Comparison of ENCODE assay signal across 30 cellular contexts in genomic region chr12:69129014-69129413, GRCh38.
"Had no signal": no experiment of that assay in that cellular context is flagged by ENCODE, and none has a peak within 500 bp of the region (broad histone marks: within the 10 kb centered on the region; RNA-seq: fewer than 3 reads in every experiment).

No MANE protein-coding gene starts in this region.

- H3K9me3 ChIP-seq: body of pancreas, pancreas, prostate gland, thyroid gland, upper lobe of left lung, vagina had no signal

- H3K27ac ChIP-seq: body of pancreas, cardiac muscle cell, coronary artery, dorsolateral prefrontal cortex, heart right ventricle, pancreas, prostate gland, sigmoid colon, thyroid gland, vagina had no signal

- H3K4me3 ChIP-seq: body of pancreas, cardiac muscle cell, coronary artery, dorsolateral prefrontal cortex, heart right ventricle, pancreas, prostate gland, sigmoid colon, thyroid gland, upper lobe of left lung, vagina had no signal

- FAIRE-seq: islet of Langerhans, pancreas, small intestine had no signal

- ATAC-seq: activated CD8-positive, alpha-beta T cell treated with anti-CD3 and anti-CD28 coated beads for 36 hours; body of pancreas; heart right ventricle; left ventricle myocardium superior; naive thymus-derived CD4-positive, alpha-beta T cell; pancreas; stimulated activated effector memory CD8-positive, alpha-beta T cell treated with anti-CD3 and anti-CD28 coated beads, Interleukin-12 subunit alpha, Interleukin-12 subunit beta, amount 100 ng/mL, for 72 hours; WTC11 had no signal

- H3K36me3 ChIP-seq: cardiac muscle cell, heart right ventricle, pancreas, prostate gland, sigmoid colon, thyroid gland, upper lobe of left lung, vagina had no signal

- H3K4me1 ChIP-seq: prostate gland, sigmoid colon, vagina had no signal

- H3K27me3 ChIP-seq: body of pancreas, cardiac muscle cell, pancreas, sigmoid colon, thyroid gland, upper lobe of left lung, vagina had no signal

- DNase-seq: activated CD4-positive, alpha-beta T cell treated with anti-CD3 and anti-CD28 coated beads for 1 hour; activated CD4-positive, alpha-beta T cell treated with anti-CD3 and anti-CD28 coated beads, Interleukin-2, amount 10 ng/mL, durations not matched to agents 7 days and 5 days; activated CD8-positive, alpha-beta T cell treated with anti-CD3 and anti-CD28 coated beads for 36 hours; activated T-cell treated with anti-CD3 and anti-CD28 coated beads, Interleukin-2, amount 50 U/mL, for 48 hours; aorta; body of pancreas; cerebellar nuclear complex; dorsolateral prefrontal cortex; effector memory CD4-positive, alpha-beta T cell; erythroblast; foreskin melanocyte; heart right ventricle; left ventricle myocardium superior; mammary epithelial cell; naive thymus-derived CD4-positive, alpha-beta T cell; pancreas; retina; sigmoid colon; small intestine; stimulated activated CD4-positive, alpha-beta T cell treated with anti-CD3 and anti-CD28 coated beads, Interleukin-4, amount 100 ng/mL, for 24 hours; T-helper 2 cell; thyroid gland; upper lobe of left lung had no signal
